ENCODE assay signal across 15 cellular contexts in the genomic region with DNA sequence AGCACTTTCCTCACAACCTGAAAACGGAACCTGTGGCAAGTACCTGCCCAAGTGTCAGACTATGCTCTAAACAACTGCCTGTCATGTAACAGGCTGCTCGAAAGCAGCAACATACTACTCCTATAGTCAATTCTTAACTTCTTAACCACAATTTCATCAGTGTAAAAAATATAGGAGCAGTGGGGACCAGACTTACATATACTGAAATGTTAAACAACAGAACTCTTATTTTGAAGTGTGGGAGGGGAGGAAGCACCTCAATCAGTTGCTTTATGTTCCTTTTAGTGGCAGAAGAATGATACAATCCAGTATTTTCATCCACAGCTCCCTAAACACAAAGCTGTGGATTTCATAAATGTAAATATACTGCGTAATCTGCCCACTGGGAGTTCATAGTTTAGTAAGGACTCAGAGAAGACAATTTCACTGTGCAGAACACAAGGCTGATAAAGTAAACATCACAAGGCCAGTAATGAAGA. TPM values are rescaled to one million over a fixed set of nuclear protein-coding genes. Genes with fewer than 3 reads are reported as not detected.
DNase-seq lines count a peak whose midpoint lies in the region; ATAC-seq, FAIRE-seq and TF ChIP-seq lines count a peak whose summit lies in the region.
"Had no signal": no experiment of that assay in that cellular context is flagged by ENCODE, and none has a peak within 500 bp of the region (broad histone marks: within the 10 kb centered on the region; RNA-seq: fewer than 3 reads in every experiment).

No MANE protein-coding gene starts in this region.

- CTCF ChIA-PET in A549 (lab: Yijun Ruan, JAX), result no interaction called here

- no peak for ATAC-seq in A549
- peak; percentile 64 for ATAC-seq in GM21423 (IDR thresholded peaks at IDR 0.05; ENCODE audit: unreplicated experiment)
- ATAC-seq: left lung had no signal

- H3K4me3 Mint-ChIP-seq in activated T-cell treated with anti-CD3 and anti-CD28 coated beads, Interleukin-2, amount 50 U/mL, for 24 hours, result no peak overlapping the region
- H3K4me3 Mint-ChIP-seq: activated naive CD4-positive, alpha-beta T cell treated with anti-CD3 and anti-CD28 coated beads, Interleukin-2, amount 50 U/mL, for 24 hours; CD4-positive, alpha-beta T cell; stimulated activated naive CD8-positive, alpha-beta T cell treated with anti-CD3 and anti-CD28 coated beads, Interleukin-15, Interleukin-2, amounts not matched to agents 100 ng/mL and 50 ng/mL, for 24 hours had no signal

- TF ChIP-seq POLR2A in A549 (IDR thresholded peaks at IDR 0.05; ENCODE audit: low read length), result no peak

- H4K20me1 ChIP-seq in hepatocyte (ENCODE audit: insufficient read depth, poor library complexity, severe bottlenecking), result no peaks in the 10 kb centered on the region

- H3K9me3 ChIP-seq in A549 (no peaks in the 10 kb centered on the region), hepatocyte (ENCODE audit: low read depth) (no peaks in the 10 kb centered on the region)
- H3K9me3 ChIP-seq: left lung had no signal

- H3K27me3 ChIP-seq in hepatocyte, result no peaks in the 10 kb centered on the region
- H3K27me3 ChIP-seq: left lung had no signal

- H3K9me3 Mint-ChIP-seq in activated T-cell treated with anti-CD3 and anti-CD28 coated beads, Interleukin-2, amount 50 U/mL, for 24 hours, result no peaks in the 10 kb centered on the region
- H3K9me3 Mint-ChIP-seq: activated naive CD4-positive, alpha-beta T cell treated with anti-CD3 and anti-CD28 coated beads, Interleukin-2, amount 50 U/mL, for 24 hours; CD4-positive, alpha-beta T cell had no signal

- peaks cover 7% of the 10 kb centered on the region; the same call in 2 of the 3 replicates for H3K4me1 ChIP-seq in A549
- H3K4me1 ChIP-seq in hepatocyte (ENCODE audit: insufficient read depth), result peaks cover 4% of the 10 kb centered on the region
- H3K4me1 ChIP-seq: left lung had no signal

- H3K9me2 ChIP-seq in hepatocyte (replicated peaks; ENCODE audit: insufficient read depth), result no peaks in the 10 kb centered on the region

- WGBS in A549 (ENCODE audit: missing lambda C conversion rate), result 46% methylated on average over 3 of the region's 3 CpGs
- 65% methylated on average over 3 of the region's 3 CpGs for WGBS in hepatocyte (ENCODE audit: low lambda C conversion rate, missing lambda C conversion rate)

- H3K79me2 ChIP-seq in hepatocyte, result no peaks in the 10 kb centered on the region

- H3K27ac Mint-ChIP-seq in activated T-cell treated with anti-CD3 and anti-CD28 coated beads, Interleukin-2, amount 50 U/mL, for 24 hours, result no peak overlapping the region
- H3K27ac Mint-ChIP-seq: activated naive CD4-positive, alpha-beta T cell treated with anti-CD3 and anti-CD28 coated beads, Interleukin-2, amount 50 U/mL, for 24 hours; CD4-positive, alpha-beta T cell; stimulated activated naive CD8-positive, alpha-beta T cell treated with anti-CD3 and anti-CD28 coated beads, Interleukin-15, Interleukin-2, amounts not matched to agents 100 ng/mL and 50 ng/mL, for 24 hours had no signal

- H3K4me2 ChIP-seq in A549 (peak overlapping the region; percentile 33), hepatocyte (peak overlapping the region; percentile 48)

- H3K4me1 Mint-ChIP-seq in activated T-cell treated with anti-CD3 and anti-CD28 coated beads, Interleukin-2, amount 50 U/mL, for 24 hours (ENCODE audit: low read depth), result no peaks in the 10 kb centered on the region
- H3K4me1 Mint-ChIP-seq: activated naive CD4-positive, alpha-beta T cell treated with anti-CD3 and anti-CD28 coated beads, Interleukin-2, amount 50 U/mL, for 24 hours had no signal

- no peak for FAIRE-seq in A549 (lab: Jason Lieb, UNC)

- H3K36me3 Mint-ChIP-seq in activated T-cell treated with anti-CD3 and anti-CD28 coated beads, Interleukin-2, amount 50 U/mL, for 24 hours (ENCODE audit: low read depth), result no peaks in the 10 kb centered on the region
- H3K36me3 Mint-ChIP-seq: activated naive CD4-positive, alpha-beta T cell treated with anti-CD3 and anti-CD28 coated beads, Interleukin-2, amount 50 U/mL, for 24 hours had no signal

- TF ChIP-seq EP300 in A549 (IDR thresholded peaks at IDR 0.05), result no peak

- no peak overlapping the region for H3K27ac ChIP-seq in A549
- peak overlapping the region; percentile 73 for H3K27ac ChIP-seq in hepatocyte
- H3K27ac ChIP-seq: 22Rv1 had no signal

- H3K4me3 ChIP-seq in A549 (no peak overlapping the region), WI38 (ENCODE audit: low read depth, low read length) (peak overlapping the region; percentile 37; the same call in 1 of the 2 replicates), hepatocyte (no peak overlapping the region)
- H3K4me3 ChIP-seq: left lung had no signal

- peaks cover 4% of the 10 kb centered on the region for H3K27me3 Mint-ChIP-seq in activated T-cell treated with anti-CD3 and anti-CD28 coated beads, Interleukin-2, amount 50 U/mL, for 24 hours

- POLR2A ChIA-PET in A549 (lab: Yijun Ruan, JAX), result no interaction called here

- no peak for TF ChIP-seq RAD21 in A549 (conservative IDR thresholded peaks at IDR 0.05 in 1 of 2, IDR thresholded peaks at IDR 0.05 in 1 of 2)

- no peak overlapping the region for H2AFZ ChIP-seq in hepatocyte

- no peaks in the 10 kb centered on the region for H3K36me3 ChIP-seq in hepatocyte (replicated peaks; ENCODE audit: insufficient read depth, low read depth)

- DNase-seq in A549 (ENCODE audit: low read depth in 1 of 2, low spot score in 1 of 2), result no peak
- no peak for DNase-seq in hepatocyte (ENCODE audit: low spot score)
- DNase-seq in activated T-cell treated with anti-CD3 and anti-CD28 coated beads, Interleukin-2, amount 50 U/mL, for 24 hours, result no peak
- DNase-seq in NCI-H128 (lab: John Stamatoyannopoulos, UW; ENCODE audit: unreplicated experiment), result no peak
- DNase-seq in NCI-H82 treated with DMSO at 0.1 percent for 48 hours (lab: John Stamatoyannopoulos, UW; ENCODE audit: unreplicated experiment), result no peak
- DNase-seq in superior temporal gyrus (ENCODE audit: extremely low spot score), result no peak
- DNase-seq: activated CD4-positive, CD25-positive, alpha-beta regulatory T cell treated with anti-CD3 and anti-CD28 coated beads, Interleukin-2, amount 50 U/mL, for 72 hours; CD4-positive, alpha-beta T cell; left lung; NCI-H510A had no signal

- no peak for TF ChIP-seq CTCF in A549 (IDR thresholded peaks at IDR 0.05)
- TF ChIP-seq CTCF in WI38 (IDR thresholded peaks at IDR 0.05; ENCODE audit: low read depth, low read length), result no peak
- no peak for TF ChIP-seq CTCF in hepatocyte (IDR thresholded peaks at IDR 0.05; ENCODE audit: poor library complexity)

TF ChIP-seq in A549, 52 proteins besides CTCF, POLR2A, EP300 and RAD21:
- TF ChIP-seq TP53 (CRISPR knock-in tag; IDR thresholded peaks at IDR 0.05) (no peak), CEBPB (IDR thresholded peaks at IDR 0.05) (no peak), ZNF302 (CRISPR knock-in tag; IDR thresholded peaks at IDR 0.05) (no peak), RFX5 (IDR thresholded peaks at IDR 0.05) (no peak), HDAC2 (IDR thresholded peaks at IDR 0.05) (no peak), FOXS1 (CRISPR knock-in tag; IDR thresholded peaks at IDR 0.05) (no peak), NFE2L2 (conservative IDR thresholded peaks at IDR 0.05; ENCODE audit: low read length) (no peak), BHLHE40 (IDR thresholded peaks at IDR 0.05; ENCODE audit: low read depth, low read length) (no peak)
- TF ChIP-seq, protein P1, sequence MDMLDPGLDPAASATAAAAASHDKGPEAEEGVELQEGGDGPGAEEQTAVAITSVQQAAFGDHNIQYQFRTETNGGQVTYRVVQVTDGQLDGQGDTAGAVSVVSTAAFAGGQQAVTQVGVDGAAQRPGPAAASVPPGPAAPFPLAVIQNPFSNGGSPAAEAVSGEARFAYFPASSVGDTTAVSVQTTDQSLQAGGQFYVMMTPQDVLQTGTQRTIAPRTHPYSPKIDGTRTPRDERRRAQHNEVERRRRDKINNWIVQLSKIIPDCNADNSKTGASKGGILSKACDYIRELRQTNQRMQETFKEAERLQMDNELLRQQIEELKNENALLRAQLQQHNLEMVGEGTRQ (IDR thresholded peaks at IDR 0.05), result no peak

RNA-seq across cellular contexts. Expression of a gene that starts 44.2 kb away (rescaled TPM):
- polyA plus RNA-seq in A549 (2011; rRNA removed), result 6.6 and 7.7 TPM in 2 replicates
- 1.8 and 2.0 TPM in 2 replicates for polyA plus RNA-seq in A549 (2012; cell fraction: cytosol; rRNA removed)
- polyA plus RNA-seq in A549 (2012; cell fraction: nucleus; rRNA removed), result 2.1 and 3.4 TPM in 2 replicates
- polyA plus RNA-seq in A549 (2017; fragmentation: RNase III; extraction: RNeasy Plus Mini Kit Qiagen cat#74134 plus additional on column Dnase treatment), result 8.7 to 12.1 TPM (median 10.9 TPM) in 3 replicates
- 9.5 TPM in 2 replicates for polyA minus RNA-seq in A549 (2011; rRNA and poly(A)+ RNA removed)
- 102 and 115 TPM in 2 replicates for total RNA-seq in hepatocyte
- 66.3 and 79.9 TPM in 2 replicates for polyA plus RNA-seq in hepatocyte
